ENCODE assay signal across 8 cellular contexts in genomic region chr4:704971-705277, GRCh38. TPM values are rescaled to one million over a fixed set of nuclear protein-coding genes. Genes with fewer than 3 reads are reported as not detected.
A peak's percentile ranks its signal among the peaks of the same experiment; 100 is the strongest.
DNase-seq lines count a peak whose midpoint lies in the region; ATAC-seq and TF ChIP-seq lines count a peak whose summit lies in the region.

No MANE protein-coding gene starts in this region.

- H3K4me3 ChIP-seq in GM12864 (ENCODE audit: low read depth, low read length) (peak overlapping the region; percentile 48; the same call in 1 of the 2 replicates), SK-N-MC (peak overlapping the region; percentile 98), fibroblast of villous mesenchyme (ENCODE audit: low read depth, low read length) (peak overlapping the region; percentile 68), rectal smooth muscle tissue (ENCODE audit: low read length) (peak overlapping the region; percentile 81), thyroid gland (replicated peaks in 1 of 3) (peak overlapping the region in 1 of 3 donors; percentile 98)

- H3K27me3 ChIP-seq in rectal smooth muscle tissue (ENCODE audit: control insufficient read depth, insufficient read depth, low read length), result no peaks in the 10 kb centered on the region
- no peaks in the 10 kb centered on the region for H3K27me3 ChIP-seq in thyroid gland

- WGBS in thyroid gland, 2 donors, result 88 to 97% methylated on average over 1 of the region's 1 CpG

- intact Hi-C loops in thyroid gland (cut with DNase I), result no loop called here

- H3K4me1 ChIP-seq in rectal smooth muscle tissue (ENCODE audit: control insufficient read depth, insufficient read depth, low read length) (peaks cover 13% of the 10 kb centered on the region), thyroid gland (peaks cover 20 to 24% of the 10 kb centered on the region in 2 donors)

- no peak for TF ChIP-seq POLR2A in thyroid gland (IDR thresholded peaks at IDR 0.05)

- peaks cover 17% of the 10 kb centered on the region; the same call in 1 of the 2 replicates for H3K36me3 ChIP-seq in SK-N-MC (ENCODE audit: insufficient read depth, low read length)
- no peaks in the 10 kb centered on the region for H3K36me3 ChIP-seq in rectal smooth muscle tissue (ENCODE audit: control insufficient read depth, insufficient read depth, low read length)
- no peaks in the 10 kb centered on the region for H3K36me3 ChIP-seq in thyroid gland

- ATAC-seq in HG03025 (IDR thresholded peaks at IDR 0.05; ENCODE audit: low FRiP score, unreplicated experiment), result no peak

- H3K27ac ChIP-seq in SK-N-MC (no peak overlapping the region), rectal smooth muscle tissue (ENCODE audit: low read depth, low read length) (no peak overlapping the region), thyroid gland (peak overlapping the region in 1 of 3 donors; percentile 41)

- H3K9me3 ChIP-seq in SK-N-MC (ENCODE audit: low read depth, low read length) (no peaks in the 10 kb centered on the region), thyroid gland (no peaks in the 10 kb centered on the region)

- DNase-seq in GM12864 (ENCODE audit: low read depth) (no peak), SK-N-MC (ENCODE audit: low read depth, low spot score) (no peak), fibroblast of villous mesenchyme (ENCODE audit: low read depth) (no peak), thyroid gland (no peak), NCI-H446 treated with DMSO at 0.1 percent for 48 hours (lab: John Stamatoyannopoulos, UW) (no peak)
- no peak for DNase-seq in stimulated activated CD4-positive, alpha-beta T cell treated with anti-CD3 and anti-CD28 coated beads, Interleukin-2, amount 100 ng/mL, for 24 hours

- H3K9ac ChIP-seq in SK-N-MC (ENCODE audit: insufficient read length), result peak overlapping the region; percentile 66
- H3K9ac ChIP-seq in rectal smooth muscle tissue (ENCODE audit: low read length), result peak overlapping the region; percentile 3

- no peak for TF ChIP-seq CTCF in GM12864 (IDR thresholded peaks at IDR 0.05; ENCODE audit: low read depth, low read length, missing control alignments)
- TF ChIP-seq CTCF in fibroblast of villous mesenchyme (IDR thresholded peaks at IDR 0.05; ENCODE audit: insufficient read depth, low read depth, low read length), result no peak
- no peak for TF ChIP-seq CTCF in thyroid gland (IDR thresholded peaks at IDR 0.05)

RNA-seq across cellular contexts. Expression of gene PCGF3, which starts 0.7 kb away (rescaled TPM):
- 36.7 and 40.6 TPM in 2 replicates for total RNA-seq in fibroblast of villous mesenchyme
- 10 to 100 TPM; 41.4 to 60.0 (median 50.2) TPM for total RNA-seq in thyroid gland

RNA-seq across cellular contexts. Expression of gene SLC49A3, which starts 16.0 kb away (rescaled TPM):
- total RNA-seq in fibroblast of villous mesenchyme (3.9 and 7.1 TPM in 2 replicates), thyroid gland (10 to 100 TPM; 14.9 to 27.1 (median 18.3) TPM)

RNA-seq across cellular contexts. Expression of gene MYL5, which starts 30.6 kb away (rescaled TPM):
- total RNA-seq in fibroblast of villous mesenchyme (9.1 and 14.2 TPM in 2 replicates), thyroid gland (10 to 100 TPM; 13.0 to 17.5 (median 14.2) TPM)

RNA-seq across cellular contexts. Expression of gene ATP5ME, which starts 30.8 kb away (rescaled TPM):
- total RNA-seq in fibroblast of villous mesenchyme (72.5 and 106 TPM in 2 replicates), thyroid gland (100 to 1,000 TPM in 2 of 4 donors, 10 to 100 TPM in 2; 82.2 to 144 (median 106) TPM)
